25 cellular contexts compared by ENCODE assay signal in the genomic region with DNA sequence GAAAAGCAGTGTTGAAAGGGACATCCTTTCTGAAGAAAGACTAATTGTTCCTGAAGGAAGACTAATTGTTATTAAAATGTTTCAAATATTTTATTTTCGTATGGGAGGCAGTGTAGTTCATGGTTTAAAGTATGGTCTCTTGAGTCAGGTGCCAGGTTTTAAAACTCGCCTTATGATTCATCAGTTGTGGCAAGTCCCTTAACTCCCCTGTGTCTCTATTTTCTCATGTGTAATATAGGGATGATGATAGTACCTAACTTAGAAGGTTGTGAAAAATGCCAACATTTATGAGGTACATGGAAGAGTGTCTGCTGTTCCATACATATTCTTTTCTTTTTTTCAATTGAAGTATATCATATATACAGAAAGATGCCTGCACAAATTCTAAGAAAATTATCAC.
DNase-seq lines count a peak whose midpoint lies in the region; ATAC-seq and TF ChIP-seq lines count a peak whose summit lies in the region.
"Had no signal": no experiment of that assay in that cellular context is flagged by ENCODE, and none has a peak within 500 bp of the region (broad histone marks: within the 10 kb centered on the region; RNA-seq: fewer than 3 reads in every experiment).

No MANE protein-coding gene starts in this region.

- H3K36me3 ChIP-seq in OCI-LY3 (replicated peaks; ENCODE audit: low read depth, low read length) (peaks cover 3% of the 10 kb centered on the region), HAP-1 (replicated peaks) (no peaks in the 10 kb centered on the region)

- H3K9me3 ChIP-seq in OCI-LY3 (ENCODE audit: insufficient read depth, low read length) (peaks cover 7% of the 10 kb centered on the region; the same call in 1 of the 2 replicates), HAP-1 (no peaks in the 10 kb centered on the region)

- DNase-seq in activated naive CD4-positive, alpha-beta T cell treated with anti-CD3 and anti-CD28 coated beads, Interleukin-2, amount 50 U/mL, for 72 hours (ENCODE audit: low spot score in 2 of 2): no peak
- no peak for DNase-seq in activated naive CD4-positive, alpha-beta T cell treated with Interleukin-2 at 50 U/mL for 16 hours
- peak; percentile 5 for DNase-seq in epithelial cell of esophagus (ENCODE audit: low read depth)
- DNase-seq in HAP-1 (ENCODE audit: low spot score in 2 of 2): no peak
- DNase-seq in NCI-H146 (lab: John Stamatoyannopoulos, UW): no peak
- DNase-seq: ACHN; CD4-positive, alpha-beta T cell; COR-L47; DMS79; GOT3; KG1; MV-4-11; NCI-H1105 treated with DMSO at 0.1 percent for 48 hours; NCI-H1694; NCI-H2081; NCI-H2171; NCI-H345; NCI-H524; NCI-H774; NK-92 treated with Interleukin-12 subunit alpha and Interleukin-12 subunit beta, amount 100 ng/mL, for 24 hours had no signal

- peak overlapping the region; percentile 45 for H3K4me2 ChIP-seq in OCI-LY3 (ENCODE audit: low read length)
- H3K4me2 ChIP-seq: BLaER1 had no signal

- H3K27me3 ChIP-seq in OCI-LY3 (ENCODE audit: low read depth, low read length) (no peaks in the 10 kb centered on the region), HAP-1 (ENCODE audit: low read depth) (peaks cover 2% of the 10 kb centered on the region; the same call in 1 of the 2 replicates)
- H3K27me3 ChIP-seq: BLaER1 had no signal

- in situ Hi-C loops in HAP-1 (cut with MboI; ENCODE audit: low sequenced_read_pairs): no loop called here

- H3K27ac ChIP-seq in OCI-LY3 (ENCODE audit: low read length): no peak overlapping the region
- H3K27ac ChIP-seq: BLaER1 had no signal

- ATAC-seq in activated naive CD4-positive, alpha-beta T cell treated with anti-CD3 and anti-CD28 coated beads, Interleukin-2, amount 50 U/mL, for 72 hours: peak; percentile 46 to 48
- ATAC-seq in GM21723 (IDR thresholded peaks at IDR 0.05; ENCODE audit: unreplicated experiment): no peak
- ATAC-seq: HCT116, Panc1 had no signal

- H3K36me3 Mint-ChIP-seq in activated naive CD4-positive, alpha-beta T cell treated with anti-CD3 and anti-CD28 coated beads, Interleukin-2, amount 50 U/mL, for 72 hours: peaks cover 4 to 30% of the 10 kb centered on the region in 2 donors

- TF ChIP-seq CTCF in OCI-LY3 (IDR thresholded peaks at IDR 0.05; ENCODE audit: low read depth, low read length) (no peak), epithelial cell of esophagus (IDR thresholded peaks at IDR 0.05; ENCODE audit: insufficient read depth, low read depth, low read length, missing control alignments) (no peak)

- H3K4me1 ChIP-seq in OCI-LY3 (ENCODE audit: low read length) (peaks cover 7% of the 10 kb centered on the region), HAP-1 (no peaks in the 10 kb centered on the region)
- H3K4me1 ChIP-seq: BLaER1 had no signal

- no peak overlapping the region for H3K9ac ChIP-seq in OCI-LY3 (ENCODE audit: low read length)
- H3K9ac ChIP-seq: BLaER1 had no signal

- no peak overlapping the region for H3K27ac Mint-ChIP-seq in activated naive CD4-positive, alpha-beta T cell treated with anti-CD3 and anti-CD28 coated beads, Interleukin-2, amount 50 U/mL, for 72 hours
- H3K27ac Mint-ChIP-seq: CD4-positive, alpha-beta T cell had no signal

- H3K4me3 ChIP-seq in OCI-LY3 (ENCODE audit: low read length) (no peak overlapping the region), epithelial cell of esophagus (ENCODE audit: low read length) (no peak overlapping the region), HAP-1 (no peak overlapping the region)
- H3K4me3 ChIP-seq: BLaER1 had no signal

- H4K20me1 ChIP-seq in OCI-LY3 (ENCODE audit: insufficient read depth, low read length): no peaks in the 10 kb centered on the region
- H4K20me1 ChIP-seq: BLaER1 had no signal

- H3K79me2 ChIP-seq in OCI-LY3 (ENCODE audit: low read length): no peaks in the 10 kb centered on the region

- no peak overlapping the region for H2AFZ ChIP-seq in OCI-LY3 (ENCODE audit: low read depth, low read length)

- H3K9me3 Mint-ChIP-seq in activated naive CD4-positive, alpha-beta T cell treated with anti-CD3 and anti-CD28 coated beads, Interleukin-2, amount 50 U/mL, for 72 hours: peaks cover 8 to 17% of the 10 kb centered on the region in 2 donors
